In the genomic region with DNA sequence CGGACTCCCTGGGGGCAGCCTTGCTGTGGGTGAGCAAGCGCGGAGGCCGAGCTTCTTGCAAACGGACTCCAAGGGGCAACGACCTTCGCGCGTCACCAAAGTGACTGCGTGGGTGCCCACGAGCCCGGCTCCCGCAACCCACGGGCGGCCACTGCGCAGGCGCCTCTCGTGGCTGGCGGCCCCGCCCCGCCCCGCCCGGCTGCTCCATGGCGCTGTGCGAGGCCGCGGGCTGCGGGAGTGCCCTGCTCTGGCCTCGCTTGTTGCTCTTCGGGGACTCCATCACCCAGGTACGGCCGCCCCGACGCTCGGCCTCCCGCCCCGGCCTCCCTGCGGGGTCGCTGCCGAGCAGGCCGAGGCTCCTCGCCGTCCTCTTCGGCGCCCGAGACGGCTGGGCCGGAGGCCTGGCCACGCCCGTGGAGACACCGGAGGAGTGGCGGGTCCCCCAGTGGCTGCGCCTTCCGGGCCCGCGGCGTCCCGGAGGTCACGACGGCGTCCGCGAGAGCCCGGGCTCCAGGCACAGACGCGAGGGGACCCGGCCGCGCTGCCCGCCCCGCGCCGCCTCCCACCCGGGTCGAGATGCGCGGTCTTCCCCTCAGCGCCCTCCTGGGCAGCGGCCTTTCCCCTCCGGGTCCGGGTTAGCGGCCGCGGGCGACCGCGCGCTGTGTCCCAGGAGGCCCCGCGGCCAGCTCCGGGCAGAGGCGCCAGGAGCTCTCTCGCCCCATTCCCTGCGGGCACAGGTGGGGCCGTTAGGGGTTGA, we compare ENCODE assay signal across 8 cellular contexts. TPM values are rescaled to one million over a fixed set of nuclear protein-coding genes. Genes with fewer than 3 reads are reported as not detected.
A peak's percentile ranks its signal among the peaks of the same experiment; 100 is the strongest.
DNase-seq lines count a peak whose midpoint lies in the region; ATAC-seq lines count a peak whose summit lies in the region.

A gene with protein sequence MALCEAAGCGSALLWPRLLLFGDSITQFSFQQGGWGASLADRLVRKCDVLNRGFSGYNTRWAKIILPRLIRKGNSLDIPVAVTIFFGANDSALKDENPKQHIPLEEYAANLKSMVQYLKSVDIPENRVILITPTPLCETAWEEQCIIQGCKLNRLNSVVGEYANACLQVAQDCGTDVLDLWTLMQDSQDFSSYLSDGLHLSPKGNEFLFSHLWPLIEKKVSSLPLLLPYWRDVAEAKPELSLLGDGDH (plus strand): TSS at position 191 of the 757 bp plus-strand sequence. CDS start 16 bp downstream, at position 207.

- H2BK15ac ChIP-seq in mesenchymal stem cell (ENCODE audit: low read depth, poor library complexity, severe bottlenecking): no peak within 1 kb of the TSS

- WGBS in mesenchymal stem cell: 97% methylated on average over 76 of the region's 95 CpGs

- peak within 1 kb of the TSS; percentile 90 for H3K9ac ChIP-seq in mesenchymal stem cell (ENCODE audit: low read length)

- peak within 1 kb of the TSS; percentile 79 for H3K4me3 ChIP-seq in effector memory CD4-positive, alpha-beta T cell (ENCODE audit: insufficient read depth, low read depth, low read length, poor library complexity, severe bottlenecking)
- peak within 1 kb of the TSS; percentile 38 to 84 for H3K4me3 ChIP-seq in mesenchymal stem cell (ENCODE audit: insufficient read depth in 1 of 2, low read depth in 1 of 2, low read length in 2 of 2)

- no peaks in the 10 kb centered on the region for H3K27me3 ChIP-seq in effector memory CD4-positive, alpha-beta T cell (replicated peaks; ENCODE audit: control insufficient read depth, insufficient read depth, low read length, poor library complexity, severe bottlenecking)
- no peaks in the 10 kb centered on the region for H3K27me3 ChIP-seq in mesenchymal stem cell (ENCODE audit: control insufficient read depth in 1 of 2, insufficient read depth in 1 of 2, low read length in 2 of 2)

- no peaks in the 10 kb centered on the region for H3K9me3 ChIP-seq in effector memory CD4-positive, alpha-beta T cell (ENCODE audit: control insufficient read depth, low read length)
- no peaks in the 10 kb centered on the region for H3K9me3 ChIP-seq in mesenchymal stem cell (ENCODE audit: control insufficient read depth, low read length)

- H4K91ac ChIP-seq in mesenchymal stem cell (ENCODE audit: low read length): no peak within 1 kb of the TSS

- H2BK120ac ChIP-seq in mesenchymal stem cell (ENCODE audit: low read depth, low read length): no peak within 1 kb of the TSS

- H2AFZ ChIP-seq in mesenchymal stem cell (ENCODE audit: low read depth, low read length): no peak within 1 kb of the TSS

- no peak within 1 kb of the TSS for H2AK5ac ChIP-seq in mesenchymal stem cell (ENCODE audit: low read length, severe bottlenecking)

- no peak within 1 kb of the TSS for H3K23ac ChIP-seq in mesenchymal stem cell (ENCODE audit: low read length in 2 of 2)

- H3K18ac ChIP-seq in mesenchymal stem cell (ENCODE audit: low read depth in 1 of 2, low read length in 2 of 2): no peak within 1 kb of the TSS

- no peak within 1 kb of the TSS for H4K8ac ChIP-seq in mesenchymal stem cell (ENCODE audit: low read length)

- peak within 1 kb of the TSS; percentile 79 for H2BK5ac ChIP-seq in mesenchymal stem cell (ENCODE audit: low read depth, low read length, poor library complexity, severe bottlenecking)

- no peak within 1 kb of the TSS for H3K4me2 ChIP-seq in mesenchymal stem cell (ENCODE audit: low read length, poor library complexity, severe bottlenecking)

- H3K79me1 ChIP-seq in mesenchymal stem cell (replicated peaks; ENCODE audit: low read length, poor library complexity, severe bottlenecking): peaks cover 2% of the 10 kb centered on the region

- no peaks in the 10 kb centered on the region for H3K36me3 ChIP-seq in effector memory CD4-positive, alpha-beta T cell (ENCODE audit: control insufficient read depth, insufficient read depth, low read length)
- H3K36me3 ChIP-seq in mesenchymal stem cell (ENCODE audit: control insufficient read depth in 1 of 2, insufficient read depth in 2 of 2, low read depth in 1 of 2, low read length in 2 of 2): peaks cover 32 to 53% of the 10 kb centered on the region in 2 experiments

- peak; percentile 61 for DNase-seq in NCI-H82 (lab: John Stamatoyannopoulos, UW)
- no peak for DNase-seq in NCI-H82 treated with DMSO at 0.1 percent for 48 hours (lab: John Stamatoyannopoulos, UW; ENCODE audit: unreplicated experiment)
- DNase-seq in NCI-H2171 treated with DMSO at 0.1 percent for 48 hours (lab: John Stamatoyannopoulos, UW): peak; percentile 53
- peak; percentile 85 for DNase-seq in activated CD8-positive, alpha-beta memory T cell treated with anti-CD3 and anti-CD28 coated beads for 24 hours
- DNase-seq in effector memory CD4-positive, alpha-beta T cell: peak; percentile 66 to 71 (median 68)
- DNase-seq in mesenchymal stem cell: no peak
- peak; percentile 72 for DNase-seq in stimulated activated CD8-positive, alpha-beta memory T cell treated with anti-CD3 and anti-CD28 coated beads, Interleukin-12 subunit alpha, Interleukin-12 subunit beta, amount 100 ng/mL, for 4 hours (ENCODE audit: low read depth)

- no peak within 1 kb of the TSS for H3K4ac ChIP-seq in mesenchymal stem cell (ENCODE audit: low read depth in 1 of 2, low read length in 2 of 2)

- peak; percentile 73 for ATAC-seq in HG02763 (IDR thresholded peaks at IDR 0.05; ENCODE audit: unreplicated experiment)

- peaks cover 13% of the 10 kb centered on the region for H3K4me1 ChIP-seq in effector memory CD4-positive, alpha-beta T cell (ENCODE audit: control insufficient read depth, insufficient read depth, low read length, poor library complexity, severe bottlenecking)
- peaks cover 4% of the 10 kb centered on the region for H3K4me1 ChIP-seq in mesenchymal stem cell (ENCODE audit: control insufficient read depth, insufficient read depth, low read depth, low read length)

- H3K14ac ChIP-seq in mesenchymal stem cell (ENCODE audit: low read length in 2 of 2): no peak within 1 kb of the TSS

- H3K27ac ChIP-seq in effector memory CD4-positive, alpha-beta T cell (ENCODE audit: insufficient read depth, low read length, poor library complexity, severe bottlenecking): peak within 1 kb of the TSS; percentile 90
- H3K27ac ChIP-seq in mesenchymal stem cell (ENCODE audit: low read length, poor library complexity, severe bottlenecking): no peak within 1 kb of the TSS

- H2BK12ac ChIP-seq in mesenchymal stem cell (ENCODE audit: low read length in 2 of 2): no peak within 1 kb of the TSS

RNA-seq across cellular contexts. Expression of the gene that starts here (rescaled TPM):
- not detected for polyA plus RNA-seq in mesenchymal stem cell (2013, experiment 1 of 2)
- not detected for polyA plus RNA-seq in mesenchymal stem cell (2013, experiment 2 of 2)

Comparison
In these comparisons a context has a peak if more than half of its experiments do, and no peak if none do; other contexts are left out.
1. DNase-seq: peak in NCI-H82 (single experiment), NCI-H2171 treated with DMSO at 0.1 percent for 48 hours (single experiment), activated CD8-positive, alpha-beta memory T cell treated with anti-CD3 and anti-CD28 coated beads for 24 hours (single experiment), effector memory CD4-positive, alpha-beta T cell (3 of 3) and stimulated activated CD8-positive, alpha-beta memory T cell treated with anti-CD3 and anti-CD28 coated beads, Interleukin-12 subunit alpha, Interleukin-12 subunit beta, amount 100 ng/mL, for 4 hours (single experiment); none in NCI-H82 treated with DMSO at 0.1 percent for 48 hours (single experiment) and mesenchymal stem cell (single experiment).